ENCODE assay signal across 1 cellular context in the genomic region with DNA sequence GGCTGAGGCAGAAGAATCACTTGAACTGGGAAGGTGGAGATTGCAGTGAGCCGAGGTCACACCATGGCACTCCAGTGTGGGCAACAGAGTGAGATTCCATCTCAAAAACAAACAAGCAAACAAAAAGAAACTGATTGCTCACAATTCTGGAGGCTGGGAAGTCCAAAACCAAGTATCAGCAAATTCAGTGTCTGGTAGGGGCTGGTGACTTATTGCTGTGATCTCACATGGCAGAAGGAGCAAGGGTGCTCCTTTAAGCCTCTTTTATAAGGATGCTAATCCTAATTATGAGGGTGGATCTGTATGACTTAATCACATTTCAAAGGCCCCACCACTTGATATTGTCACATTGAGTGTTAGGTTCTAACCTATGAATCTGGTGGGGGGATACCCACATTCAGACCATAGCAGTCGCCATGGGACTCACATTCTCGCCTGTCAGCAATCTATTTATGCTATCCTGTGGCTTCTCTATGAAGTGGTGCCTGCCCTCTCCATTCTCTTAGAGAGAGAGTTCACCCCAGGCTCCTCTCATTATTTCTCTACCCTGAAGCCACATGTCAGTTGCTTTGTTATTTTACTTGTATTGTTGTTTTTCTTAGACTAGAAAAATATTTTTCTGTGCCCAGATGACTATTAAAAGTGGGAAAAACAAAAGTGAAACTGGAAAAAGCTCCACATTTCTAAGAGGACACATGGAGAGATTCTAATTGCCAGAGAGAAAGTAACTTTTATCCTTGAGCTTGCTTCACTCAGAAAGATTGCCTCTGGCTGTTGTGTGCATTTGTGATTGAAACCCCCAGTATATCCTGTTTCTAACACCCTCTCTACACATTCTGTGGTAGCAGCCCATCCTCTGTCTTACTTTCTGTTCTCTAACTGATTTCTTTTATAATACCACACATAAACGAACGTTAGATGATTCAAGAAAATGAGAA.
TF ChIP-seq lines count a peak whose summit lies in the region.

No MANE protein-coding gene starts in this region.

TF ChIP-seq in HEK293T, 16 proteins besides CTCF, POLR2A, EP300 and RAD21 (continued from another document):
- no peak for TF ChIP-seq HDGF (IDR thresholded peaks at IDR 0.05; ENCODE audit: borderline replicate concordance)
